Comparison of ENCODE assay signal across 8 cellular contexts in genomic region chr16:3094289-3095027, GRCh38. TPM values are rescaled to one million over a fixed set of nuclear protein-coding genes. Genes with fewer than 3 reads are reported as not detected.
DNase-seq lines count a peak whose midpoint lies in the region; ATAC-seq and TF ChIP-seq lines count a peak whose summit lies in the region.

No MANE protein-coding gene starts in this region.

- no peak overlapping the region for H3K4me3 ChIP-seq in HL-60 (replicated peaks; ENCODE audit: insufficient read depth, low read length)
- no peak overlapping the region for H3K4me3 ChIP-seq in choroid plexus epithelial cell (ENCODE audit: low read depth, low read length)

- H3K27me3 ChIP-seq in HL-60 (ENCODE audit: insufficient read depth, poor library complexity, severe bottlenecking) = no peaks in the 10 kb centered on the region

- no peak overlapping the region for H3K27ac ChIP-seq in HL-60 (replicated peaks)

- no peaks in the 10 kb centered on the region for H3K36me3 Mint-ChIP-seq in nephron progenitor cell (ENCODE audit: low read depth)

- peaks cover 52% of the 10 kb centered on the region for H3K4me1 Mint-ChIP-seq in nephron progenitor cell

- peak; percentile 36 for TF ChIP-seq CTCF in HL-60 (IDR thresholded peaks at IDR 0.05; ENCODE audit: insufficient read depth, low read length)
- peak; percentile 68 for TF ChIP-seq CTCF in choroid plexus epithelial cell (conservative IDR thresholded peaks at IDR 0.05; ENCODE audit: low read depth, low read length)
- peak; percentile 12 for TF ChIP-seq CTCF in nephron progenitor cell (IDR thresholded peaks at IDR 0.05)

- H3K9me3 Mint-ChIP-seq in nephron progenitor cell = no peaks in the 10 kb centered on the region

- DNase-seq in Daoy (ENCODE audit: low read depth) = peak; percentile 37
- peak in 1 of 2 experiments; percentile 57 for DNase-seq in HL-60 (ENCODE audit: low read depth in 1 of 2, low spot score in 1 of 2)
- DNase-seq in SW480 (ENCODE audit: low spot score) = peak; percentile 29
- peak; percentile 61 for DNase-seq in choroid plexus epithelial cell (ENCODE audit: low read depth)
- DNase-seq in nephron progenitor cell = no peak
- DNase-seq in GM19240 (ENCODE audit: insufficient read length, low spot score) = no peak

- no peak overlapping the region for H3K4me3 Mint-ChIP-seq in nephron progenitor cell

- H3K27me3 Mint-ChIP-seq in nephron progenitor cell (ENCODE audit: low read depth, poor library complexity) = peaks cover 31% of the 10 kb centered on the region

- H3K27ac Mint-ChIP-seq in nephron progenitor cell = no peak overlapping the region

- ATAC-seq in GM21529 (IDR thresholded peaks at IDR 0.05; ENCODE audit: unreplicated experiment) (no peak), GM19455 (IDR thresholded peaks at IDR 0.05; ENCODE audit: unreplicated experiment) (no peak)

RNA-seq across cellular contexts. Expression of gene ZSCAN10, which starts 4.6 kb away (rescaled TPM):
- total RNA-seq in Daoy (2014; rRNA removed; shearing (Covaris generic)) = not detected in 2 replicates

RNA-seq across cellular contexts. Expression of gene ZNF205, which starts 17.9 kb away (rescaled TPM):
- total RNA-seq in Daoy (2014; rRNA removed; shearing (Covaris generic)) = 6.6 and 10.5 TPM in 2 replicates

RNA-seq across cellular contexts. Expression of gene IL32, which starts 29.0 kb away (rescaled TPM):
- 362 and 393 TPM in 2 replicates for total RNA-seq in Daoy (2014; rRNA removed; shearing (Covaris generic))

RNA-seq across cellular contexts. Expression of gene ZNF213, which starts 40.4 kb away (rescaled TPM):
- 3.7 and 5.6 TPM in 2 replicates for total RNA-seq in Daoy (2014; rRNA removed; shearing (Covaris generic))

RNA-seq across cellular contexts. Expression of gene MMP25, which starts 48.1 kb away (rescaled TPM):
- 0.17 and 0.54 TPM in 2 replicates for total RNA-seq in Daoy (2014; rRNA removed; shearing (Covaris generic))

Comparison
In these comparisons a context has a peak if more than half of its experiments do, and no peak if none do; other contexts are left out.
1. DNase-seq: peak in Daoy (single experiment), SW480 (single experiment) and choroid plexus epithelial cell (single experiment); none in nephron progenitor cell (single experiment) and GM19240 (single experiment).
2. CTCF ChIP-seq: peak in every context shown above with its lines; median percentile 68 in choroid plexus epithelial cell; 36 in HL-60; 12 in nephron progenitor cell.